ENCODE assay signal across 16 cellular contexts in the genomic region with DNA sequence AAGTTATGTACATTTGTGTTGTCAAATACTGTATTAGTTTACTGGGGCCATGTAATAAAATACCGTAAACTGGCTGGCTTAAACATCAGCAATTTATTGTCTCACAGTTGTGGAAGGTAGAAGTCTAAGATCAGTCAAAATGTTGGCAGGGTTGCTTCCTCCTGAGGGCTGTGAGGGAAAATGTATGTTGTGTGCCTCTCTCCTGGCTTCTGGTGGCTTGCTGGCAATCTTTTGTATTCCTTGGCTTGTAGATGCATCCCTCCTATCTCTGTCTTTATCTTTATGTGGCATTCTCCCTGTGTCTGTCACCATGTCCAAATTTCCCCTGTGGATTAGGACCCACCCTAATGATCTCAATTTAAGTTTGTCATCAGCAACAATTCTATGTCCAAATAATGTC. TPM values are rescaled to one million over a fixed set of nuclear protein-coding genes. Genes with fewer than 3 reads are reported as not detected.
A peak's percentile ranks its signal among the peaks of the same experiment; 100 is the strongest.
DNase-seq lines count a peak whose midpoint lies in the region; ATAC-seq and TF ChIP-seq lines count a peak whose summit lies in the region.
"Had no signal": no experiment of that assay in that cellular context is flagged by ENCODE, and none has a peak within 500 bp of the region (broad histone marks: within the 10 kb centered on the region; RNA-seq: fewer than 3 reads in every experiment).

No MANE protein-coding gene starts in this region.

- ATAC-seq in stimulated activated effector memory CD8-positive, alpha-beta T cell treated with anti-CD3 and anti-CD28 coated beads, Interleukin-12 subunit alpha, Interleukin-12 subunit beta, amount 100 ng/mL, for 72 hours = no peak
- ATAC-seq: CD8-positive, alpha-beta T cell had no signal

- H2BK15ac ChIP-seq in mesendoderm (replicated peaks; ENCODE audit: low read depth) = no peak overlapping the region

- no peak overlapping the region for H2BK120ac ChIP-seq in mesendoderm (ENCODE audit: low read depth, low read length)

- TF ChIP-seq CTCF in 22Rv1 (IDR thresholded peaks at IDR 0.05) (no peak), LNCaP clone FGC (IDR thresholded peaks at IDR 0.05; ENCODE audit: control insufficient read depth, extremely low read depth, insufficient read depth) (no peak), GM20000 (IDR thresholded peaks at IDR 0.05; ENCODE audit: extremely low read depth, missing control alignments) (no peak)

- no peak overlapping the region for H4K5ac ChIP-seq in mesendoderm (ENCODE audit: low read length)

- no peaks in the 10 kb centered on the region for H3K79me1 ChIP-seq in mesendoderm (ENCODE audit: low read length)

- no peak overlapping the region for H3K4me3 Mint-ChIP-seq in stimulated activated effector memory CD8-positive, alpha-beta T cell treated with anti-CD3 and anti-CD28 coated beads, Interleukin-12 subunit alpha, Interleukin-12 subunit beta, amount 100 ng/mL, for 72 hours
- H3K4me3 Mint-ChIP-seq: CD4-positive, CD25-positive, alpha-beta regulatory T cell; CD8-positive, alpha-beta T cell had no signal

- H3K9ac ChIP-seq in mesendoderm (ENCODE audit: low read length) = no peak overlapping the region

- H3K4me1 ChIP-seq in mesendoderm (ENCODE audit: control insufficient read depth, low read depth, low read length) = no peaks in the 10 kb centered on the region

- DNase-seq in LNCaP clone FGC (ENCODE audit: low read depth) (peak; percentile 74), mesendoderm (peak; percentile 3), NCI-H1048 (lab: John Stamatoyannopoulos, UW) (no peak), GM20000 (ENCODE audit: low spot score) (no peak), erythroblast (lab: John Stamatoyannopoulos, UW) (no peak)
- DNase-seq in stimulated activated effector memory CD8-positive, alpha-beta T cell treated with anti-CD3 and anti-CD28 coated beads, Interleukin-12 subunit alpha, Interleukin-12 subunit beta, amount 100 ng/mL, for 72 hours (ENCODE audit: low spot score in 2 of 2) = no peak
- DNase-seq: C1 segment of cervical spinal cord; Caco-2; CD4-positive, CD25-positive, alpha-beta regulatory T cell; CD8-positive, alpha-beta T cell; DMS153; DND-41; GOT3; H7; HCEC 1CT had no signal

- H3K4me1 Mint-ChIP-seq in stimulated activated effector memory CD8-positive, alpha-beta T cell treated with anti-CD3 and anti-CD28 coated beads, Interleukin-12 subunit alpha, Interleukin-12 subunit beta, amount 100 ng/mL, for 72 hours = no peaks in the 10 kb centered on the region

- no peaks in the 10 kb centered on the region for H3K9me3 Mint-ChIP-seq in stimulated activated effector memory CD8-positive, alpha-beta T cell treated with anti-CD3 and anti-CD28 coated beads, Interleukin-12 subunit alpha, Interleukin-12 subunit beta, amount 100 ng/mL, for 72 hours
- H3K9me3 Mint-ChIP-seq: CD4-positive, CD25-positive, alpha-beta regulatory T cell; CD8-positive, alpha-beta T cell had no signal

- no peak overlapping the region for H3K4ac ChIP-seq in mesendoderm (ENCODE audit: low read depth, low read length)

- no peak overlapping the region for H3K4me2 ChIP-seq in mesendoderm (ENCODE audit: low read length)

- TF ChIP-seq POLR2A in erythroblast (IDR thresholded peaks at IDR 0.05; ENCODE audit: low read length) = no peak

- H2BK5ac ChIP-seq in mesendoderm (ENCODE audit: low read length) = no peak overlapping the region

- H3K27me3 ChIP-seq in mesendoderm (ENCODE audit: insufficient read depth, low read length, poor library complexity) = no peaks in the 10 kb centered on the region

- no peaks in the 10 kb centered on the region for H3K36me3 ChIP-seq in mesendoderm (ENCODE audit: control insufficient read depth, insufficient read depth, low read length)

- no peak overlapping the region for H3K18ac ChIP-seq in mesendoderm (ENCODE audit: low read length)

- no peak overlapping the region for H3K4me3 ChIP-seq in LNCaP clone FGC (ENCODE audit: low read depth, low read length)
- H3K4me3 ChIP-seq in mesendoderm (ENCODE audit: low read length) = no peak overlapping the region

- H3K23ac ChIP-seq in mesendoderm (ENCODE audit: low read length) = no peak overlapping the region

- H3K79me2 ChIP-seq in mesendoderm (ENCODE audit: control insufficient read depth, insufficient read depth, low read length) = no peaks in the 10 kb centered on the region

- WGBS in mesendoderm (ENCODE audit: extremely low coverage, insufficient coverage, low lambda C conversion rate) = no CpG with 5 or more reads among the region's 1 CpG

- no peak overlapping the region for H3K56ac ChIP-seq in mesendoderm (ENCODE audit: low read length)

- H4K8ac ChIP-seq in mesendoderm (ENCODE audit: low read depth, low read length) = no peak overlapping the region

- no peak overlapping the region for H2AK5ac ChIP-seq in mesendoderm (ENCODE audit: low read length)

- H3K27ac ChIP-seq in 22Rv1 (peak overlapping the region; percentile 40), mesendoderm (ENCODE audit: low read depth, low read length) (no peak overlapping the region)

- peak overlapping the region; percentile 37 for H3K27ac Mint-ChIP-seq in stimulated activated effector memory CD8-positive, alpha-beta T cell treated with anti-CD3 and anti-CD28 coated beads, Interleukin-12 subunit alpha, Interleukin-12 subunit beta, amount 100 ng/mL, for 72 hours
- H3K27ac Mint-ChIP-seq: CD8-positive, alpha-beta T cell had no signal

- peaks cover 49% of the 10 kb centered on the region for H3K36me3 Mint-ChIP-seq in stimulated activated effector memory CD8-positive, alpha-beta T cell treated with anti-CD3 and anti-CD28 coated beads, Interleukin-12 subunit alpha, Interleukin-12 subunit beta, amount 100 ng/mL, for 72 hours

RNA-seq across cellular contexts. Expression of gene SLC30A6, which starts 37.0 kb away (rescaled TPM):
- polyA plus RNA-seq in mesendoderm (2013, experiment 1 of 2) = 17.0 TPM
- 16.9 TPM for polyA plus RNA-seq in mesendoderm (2013, experiment 2 of 2)

Comparison
In these comparisons a context has a peak if more than half of its experiments do, and no peak if none do; other contexts are left out.
1. DNase-seq: peak in LNCaP clone FGC (single experiment) and mesendoderm (single experiment); none in stimulated activated effector memory CD8-positive, alpha-beta T cell treated with anti-CD3 and anti-CD28 coated beads, Interleukin-12 subunit alpha, Interleukin-12 subunit beta, amount 100 ng/mL, for 72 hours (0 of 2), NCI-H1048 (single experiment), GM20000 (single experiment) and erythroblast (0 of 2).